In genomic region chr14:63544641-63545234, GRCh38 we compare ENCODE assay signal across 8 cellular contexts. TPM values are rescaled to one million over a fixed set of nuclear protein-coding genes. Genes with fewer than 3 reads are reported as not detected.
DNase-seq lines count a peak whose midpoint lies in the region; ATAC-seq and TF ChIP-seq lines count a peak whose summit lies in the region.

No MANE protein-coding gene starts in this region.

- H3K27me3 ChIP-seq in cardiac muscle cell (no peaks in the 10 kb centered on the region), skeletal muscle satellite cell (ENCODE audit: control insufficient read depth, insufficient read depth, low read length) (no peaks in the 10 kb centered on the region)

- intact Hi-C loops in cardiac septum (cut with DNase I): loop anchor here (2.0 to 5.0 kb wide), 4 partner anchors 47 to 156 kb away; partner anchors contain the start of gene WDR89

- H3K4me3 ChIP-seq in cardiac muscle cell (no peak overlapping the region), epithelial cell of esophagus (ENCODE audit: low read length) (no peak overlapping the region), skeletal muscle satellite cell (ENCODE audit: low read length) (peak overlapping the region; percentile 79)

- no peak for ATAC-seq in HG03097 (IDR thresholded peaks at IDR 0.05; ENCODE audit: low FRiP score, unreplicated experiment)

- H3K36me3 ChIP-seq in cardiac muscle cell (no peaks in the 10 kb centered on the region), skeletal muscle satellite cell (ENCODE audit: insufficient read depth, low read length) (no peaks in the 10 kb centered on the region)

- H3K9ac ChIP-seq in skeletal muscle satellite cell (ENCODE audit: low read depth, low read length): peak overlapping the region; percentile 91

- DNase-seq in cardiac muscle cell (ENCODE audit: low read depth in 1 of 2, low spot score in 1 of 2) (peak in 1 of 2 donors; percentile 50), cardiac septum (ENCODE audit: low spot score) (no peak), RPMI8226 (peak; percentile 19), epithelial cell of esophagus (ENCODE audit: low read depth) (peak; percentile 29), iPS-NIHi11 (ENCODE audit: low spot score) (no peak)
- DNase-seq in stimulated activated CD4-positive, alpha-beta T cell treated with anti-CD3 and anti-CD28 coated beads, Interleukin-1b, Interleukin-23, amount 100 ng/mL, for 48 hours: no peak

- H3K27ac ChIP-seq in cardiac muscle cell: no peak overlapping the region

- H3K9me3 ChIP-seq in cardiac muscle cell (ENCODE audit: low read depth): no peaks in the 10 kb centered on the region
- no peaks in the 10 kb centered on the region for H3K9me3 ChIP-seq in skeletal muscle satellite cell (replicated peaks; ENCODE audit: low read length)

- peaks cover 9% of the 10 kb centered on the region for H3K4me1 ChIP-seq in cardiac muscle cell (ENCODE audit: low read depth)
- peaks cover 13% of the 10 kb centered on the region for H3K4me1 ChIP-seq in skeletal muscle satellite cell (ENCODE audit: control insufficient read depth, insufficient read depth, low read length)

- TF ChIP-seq CTCF in cardiac muscle cell (IDR thresholded peaks at IDR 0.05; ENCODE audit: low read depth, low read length): peak; percentile 65
- peak; percentile 31 for TF ChIP-seq CTCF in epithelial cell of esophagus (IDR thresholded peaks at IDR 0.05; ENCODE audit: insufficient read depth, low read depth, low read length, missing control alignments)

- H3K4me2 ChIP-seq in skeletal muscle satellite cell (ENCODE audit: low read length): peak overlapping the region; percentile 80

RNA-seq across cellular contexts. Expression of gene PPP2R5E, which starts 1.6 kb away (rescaled TPM):
- total RNA-seq in cardiac muscle cell: 8.5 and 15.5 TPM in 2 replicates
- polyA plus RNA-seq in cardiac muscle cell: 22.7 and 24.8 TPM in 2 replicates
- total RNA-seq in cardiac septum: 40.3 TPM
- total RNA-seq in skeletal muscle satellite cell (2012; rRNA removed): 19.8 and 21.6 TPM in 2 replicates

Comparison
In these comparisons a context has a peak if more than half of its experiments do, and no peak if none do; other contexts are left out.
1. DNase-seq: peak in RPMI8226 (single experiment) and epithelial cell of esophagus (single experiment); none in cardiac septum (single experiment), iPS-NIHi11 (single experiment) and stimulated activated CD4-positive, alpha-beta T cell treated with anti-CD3 and anti-CD28 coated beads, Interleukin-1b, Interleukin-23, amount 100 ng/mL, for 48 hours (single experiment).